ENCODE assay signal across 9 cellular contexts in the genomic region with DNA sequence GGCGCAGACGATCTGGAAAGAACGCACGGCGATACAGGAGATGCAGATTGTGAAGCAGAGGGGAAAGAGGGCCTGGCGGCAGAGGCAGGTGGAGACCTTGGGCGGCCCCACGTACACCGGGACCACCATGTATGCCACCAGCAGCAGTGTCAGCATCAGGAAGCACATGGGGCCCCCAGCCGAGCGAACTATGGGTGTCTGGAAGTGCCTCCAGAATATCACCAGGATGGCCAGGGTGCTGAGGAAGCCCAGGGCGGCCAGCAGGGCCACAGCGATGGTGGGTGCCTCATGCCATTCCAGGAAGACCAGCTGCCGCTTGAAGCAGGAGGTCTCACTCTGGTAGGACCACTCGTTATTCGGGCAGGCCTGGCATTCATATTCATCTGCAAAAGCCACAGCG. TPM values are rescaled to one million over a fixed set of nuclear protein-coding genes. Genes with fewer than 3 reads are reported as not detected.
"Had no signal": no experiment of that assay in that cellular context is flagged by ENCODE, and none has a peak within 500 bp of the region (broad histone marks: within the 10 kb centered on the region; RNA-seq: fewer than 3 reads in every experiment).

No MANE protein-coding gene starts in this region.

- FAIRE-seq: G401.6, GM12878, GM12891, GM12892, GM18507, GM19239 had no signal

- DNase-seq: GDM1, GF-D8 had no signal

- H3K4me3 ChIP-seq: GM12878 had no signal

RNA-seq across cellular contexts. Expression of a gene that starts 19.3 kb away (rescaled TPM):
- total RNA-seq: G401, GM12878 had no signal
- polyA plus RNA-seq: GM12878 had no signal
